25 cellular contexts compared by ENCODE assay signal in genomic region chr10:88127266-88127665, GRCh38.
"Had no signal": no experiment of that assay in that cellular context is flagged by ENCODE, and none has a peak within 500 bp of the region (broad histone marks: within the 10 kb centered on the region; RNA-seq: fewer than 3 reads in every experiment).

No MANE protein-coding gene starts in this region.

- H3K9me3 ChIP-seq: breast epithelium, colonic mucosa, SJCRH30, SK-N-SH had no signal

- H3K27ac ChIP-seq: breast epithelium, colonic mucosa, SJCRH30 had no signal

- H3K4me2 ChIP-seq: SK-N-SH had no signal

- H3K36me3 ChIP-seq: breast epithelium, colonic mucosa, SJCRH30 had no signal

- H3K4me1 ChIP-seq: breast epithelium, colonic mucosa, SJCRH30 had no signal

- DNase-seq: activated CD4-positive, alpha-beta T cell treated with anti-CD3 and anti-CD28 coated beads for 48 hours; activated CD4-positive, alpha-beta T cell treated with anti-CD3 and anti-CD28 coated beads, Interleukin-2, amount 50 U/mL, for 4 hours; activated CD4-positive, CD25-positive, alpha-beta regulatory T cell treated with anti-CD3 and anti-CD28 coated beads, Interleukin-2, amount 50 U/mL, for 72 hours; activated CD8-positive, alpha-beta memory T cell treated with anti-CD3 and anti-CD28 coated beads, Interleukin-2, amount 50 U/mL, for 48 hours; activated CD8-positive, alpha-beta T cell treated with anti-CD3 and anti-CD28 coated beads, Interleukin-2, amount 10 ng/mL, durations not matched to agents 7 days and 5 days; activated effector memory CD4-positive, alpha-beta T cell treated with Interleukin-2 at 50 U/mL for 16 hours; activated naive CD4-positive, alpha-beta T cell; activated T-cell treated with anti-CD3 and anti-CD28 coated beads, Interleukin-2, amount 50 U/mL, for 1 hour; aorta; caudate nucleus; colonic mucosa; MM.1S; NCI-H1092 treated with DMSO at 0.1 percent for 48 hours; NCI-H1417 treated with DMSO at 0.1 percent for 48 hours; NCI-H1694; NCI-H2029; NCI-H2107; NCI-H2171 treated with DMSO at 0.1 percent for 48 hours; NCI-H226; NCI-H526 treated with DMSO at 0.1 percent for 48 hours; NK-92 treated with Interleukin-12 subunit alpha and Interleukin-12 subunit beta, amount 100 ng/mL, for 24 hours; SJCRH30; SK-N-SH; T-helper 17 cell had no signal

- H3K9ac ChIP-seq: SK-N-SH had no signal

- H3K4me3 ChIP-seq: breast epithelium, colonic mucosa, SJCRH30 had no signal

- H3K27me3 ChIP-seq: breast epithelium, colonic mucosa, SJCRH30 had no signal
